20 cellular contexts compared by ENCODE assay signal in the genomic region with DNA sequence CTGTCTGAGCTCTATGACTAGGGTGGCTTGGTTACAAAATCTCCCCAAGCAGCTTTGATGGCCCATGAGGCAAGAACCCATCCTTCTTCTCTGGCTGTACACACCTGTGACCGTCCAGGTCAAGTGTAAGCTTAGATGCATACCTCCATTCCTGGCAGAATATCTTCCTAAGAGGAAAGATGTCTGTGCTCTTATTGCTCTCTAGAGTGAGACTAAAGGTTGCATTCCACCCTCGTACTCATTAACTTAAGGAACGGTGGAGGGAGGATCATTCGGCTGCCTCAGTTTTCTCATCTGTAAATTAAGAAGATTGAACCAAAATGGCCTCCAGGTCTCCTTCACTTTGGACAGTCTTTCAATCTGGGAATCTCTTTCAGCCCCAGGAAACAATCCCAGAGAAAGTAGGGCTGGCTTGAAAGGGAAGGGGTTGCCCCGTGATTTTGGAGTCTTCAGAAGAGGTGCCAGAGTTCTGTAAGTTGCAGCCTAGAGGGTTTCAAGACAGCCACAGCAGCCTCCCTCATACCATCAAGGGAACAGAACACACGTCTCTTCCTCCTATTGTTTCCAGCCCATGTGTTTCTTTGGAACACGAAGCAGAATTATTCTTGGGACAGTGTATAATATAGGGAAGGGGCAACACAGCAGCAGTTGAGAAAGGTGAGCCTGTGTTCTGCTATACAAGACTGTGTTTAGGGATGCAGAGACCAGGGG. TPM values are rescaled to one million over a fixed set of nuclear protein-coding genes. Genes with fewer than 3 reads are reported as not detected.
DNase-seq lines count a peak whose midpoint lies in the region; ATAC-seq and TF ChIP-seq lines count a peak whose summit lies in the region.
"Had no signal": no experiment of that assay in that cellular context is flagged by ENCODE, and none has a peak within 500 bp of the region (broad histone marks: within the 10 kb centered on the region; RNA-seq: fewer than 3 reads in every experiment).

No MANE protein-coding gene starts in this region.

- H3K4me3 ChIP-seq in Panc1 (ENCODE audit: low read depth in 2 of 2, low read length in 2 of 2) (no peak overlapping the region), iPS-15b (ENCODE audit: low read depth, low read length) (peak overlapping the region; percentile 33)
- H3K4me3 ChIP-seq: adrenal gland had no signal

- H3K27me3 Mint-ChIP-seq in nephron progenitor cell (ENCODE audit: low read depth, poor library complexity) = no peaks in the 10 kb centered on the region
- H3K27me3 Mint-ChIP-seq in type B pancreatic cell = peaks cover 41% of the 10 kb centered on the region
- H3K27me3 Mint-ChIP-seq in T-cell = peaks cover 4 to 45% of the 10 kb centered on the region in 2 donors

- H3K4me1 ChIP-seq in Panc1 (ENCODE audit: control insufficient read depth, insufficient read depth, low read length) (peaks cover 70% of the 10 kb centered on the region), iPS-15b (ENCODE audit: control insufficient read depth, insufficient read depth, low read length) (no peaks in the 10 kb centered on the region)

- DNase-seq in Panc1 (ENCODE audit: low read depth, low spot score) (no peak), nephron progenitor cell (no peak), type B pancreatic cell (ENCODE audit: extremely low spot score, unreplicated experiment) (no peak), T-cell (no peak), LoVo (ENCODE audit: low spot score) (no peak)
- DNase-seq in activated CD4-positive, alpha-beta T cell treated with anti-CD3 and anti-CD28 coated beads, Interleukin-2, amount 50 U/mL, for 4 hours = no peak
- DNase-seq: activated CD4-positive, alpha-beta T cell treated with anti-CD3 and anti-CD28 coated beads, Interleukin-2, amount 10 ng/mL, durations not matched to agents 24 days and 14 days; activated CD8-positive, alpha-beta memory T cell treated with anti-CD3 and anti-CD28 coated beads, Interleukin-2, amount 50 U/mL, for 48 hours; activated gamma-delta T cell; AML-193; caudate nucleus; head of caudate nucleus; NCI-H1417; NCI-H2171; Right ventricle myocardium superior; T-helper 1 cell had no signal

- CTCF ChIA-PET in Panc1 (lab: Charles Lee) = no interaction called here
- CTCF ChIA-PET in T-cell (lab: Charles Lee) = no interaction called here

- H3K9me3 ChIP-seq in Panc1 (ENCODE audit: control insufficient read depth, insufficient read depth, low read depth, low read length) = no peaks in the 10 kb centered on the region
- no peaks in the 10 kb centered on the region for H3K9me3 ChIP-seq in iPS-15b (ENCODE audit: control insufficient read depth, insufficient read depth, low read length)
- H3K9me3 ChIP-seq: adrenal gland had no signal

- ATAC-seq in Panc1 (no peak), T-cell (replicated peaks in 1 of 4) (no peak)

- H3K36me3 Mint-ChIP-seq in nephron progenitor cell (ENCODE audit: low read depth) (peaks cover 57% of the 10 kb centered on the region), type B pancreatic cell (peaks cover 43% of the 10 kb centered on the region), T-cell (no peaks in the 10 kb centered on the region)

- H3K36me3 ChIP-seq in Panc1 (ENCODE audit: control insufficient read depth, insufficient read depth, low read length) = no peaks in the 10 kb centered on the region
- no peaks in the 10 kb centered on the region for H3K36me3 ChIP-seq in iPS-15b (ENCODE audit: control insufficient read depth, insufficient read depth, low read length)
- H3K36me3 ChIP-seq: adrenal gland had no signal

- H3K4me1 Mint-ChIP-seq in nephron progenitor cell (peaks cover 95% of the 10 kb centered on the region), type B pancreatic cell (ENCODE audit: unreplicated experiment) (peaks cover 62% of the 10 kb centered on the region), T-cell (peaks cover 0 to 1% (median 0%) of the 10 kb centered on the region in 3 donors)
- H3K4me1 Mint-ChIP-seq: activated CD4-positive, alpha-beta T cell treated with anti-CD3 and anti-CD28 coated beads, Interleukin-2, amount 10 ng/mL, durations not matched to agents 24 days and 14 days; memory B cell had no signal

- BruUV-seq in Panc1 (replicated peaks; lab: Mats Ljungman, UMichigan) = no TSS peak

- no peak for TF ChIP-seq CTCF in Panc1 (IDR thresholded peaks at IDR 0.05)
- TF ChIP-seq CTCF in nephron progenitor cell (IDR thresholded peaks at IDR 0.05) = no peak
- no peak for TF ChIP-seq CTCF in type B pancreatic cell (conservative IDR thresholded peaks at IDR 0.05)

- H3K27ac Mint-ChIP-seq in nephron progenitor cell (peak overlapping the region; percentile 100), type B pancreatic cell (peak overlapping the region; percentile 99), T-cell (no peak overlapping the region)
- H3K27ac Mint-ChIP-seq: activated CD4-positive, alpha-beta T cell treated with anti-CD3 and anti-CD28 coated beads, Interleukin-2, amount 10 ng/mL, durations not matched to agents 24 days and 14 days; memory B cell had no signal

- H3K27me3 ChIP-seq in Panc1 (ENCODE audit: control insufficient read depth, insufficient read depth, low read length) (no peaks in the 10 kb centered on the region), iPS-15b (ENCODE audit: control insufficient read depth, insufficient read depth, low read length) (peaks cover 99% of the 10 kb centered on the region)
- H3K27me3 ChIP-seq: adrenal gland had no signal

- no peak overlapping the region for H3K9ac ChIP-seq in iPS-15b (ENCODE audit: low read depth, low read length)

- intact Hi-C loops in Panc1 (cut with micrococcal nuclease; ENCODE audit: unreplicated experiment) = no loop called here

- peak overlapping the region; percentile 99 for H3K27ac ChIP-seq in Panc1 (ENCODE audit: low read length)

- in situ Hi-C loops in Panc1 (cut with HindIII; ENCODE audit: low pct_unique_long_range_greater_than_20kb, low sequenced_read_pairs) = no loop called here

- H3K9me3 Mint-ChIP-seq in nephron progenitor cell (no peaks in the 10 kb centered on the region), type B pancreatic cell (no peaks in the 10 kb centered on the region), T-cell (no peaks in the 10 kb centered on the region)
- H3K9me3 Mint-ChIP-seq: activated CD4-positive, alpha-beta T cell treated with anti-CD3 and anti-CD28 coated beads, Interleukin-2, amount 10 ng/mL, durations not matched to agents 24 days and 14 days had no signal

- POLR2A ChIA-PET in Panc1 (lab: Charles Lee) = no interaction called here
- POLR2A ChIA-PET in T-cell (lab: Charles Lee) = no interaction called here

- H3K4me3 Mint-ChIP-seq in nephron progenitor cell = peak overlapping the region; percentile 98
- peak overlapping the region; percentile 91 for H3K4me3 Mint-ChIP-seq in type B pancreatic cell
- no peak overlapping the region for H3K4me3 Mint-ChIP-seq in T-cell
- H3K4me3 Mint-ChIP-seq: activated CD4-positive, alpha-beta T cell treated with anti-CD3 and anti-CD28 coated beads, Interleukin-2, amount 10 ng/mL, durations not matched to agents 24 days and 14 days; memory B cell had no signal

RNA-seq across cellular contexts. Expression of a gene that starts 5.4 kb away (rescaled TPM):
- 0.39 TPM for total RNA-seq in Panc1 (2021; ENCODE audit: unreplicated experiment)
- polyA plus RNA-seq in Panc1 (2012; ENCODE audit: insufficient read length) = 0.45 TPM
- total RNA-seq in type B pancreatic cell (ENCODE audit: low replicate concordance) = 28.5 and 37.6 TPM in 2 replicates
- total RNA-seq in T-cell = under 1 TPM in 3 of 5 donors, not detected in 2; 0.25 to 0.38 (median 0.36) TPM
- total RNA-seq: activated CD4-positive, alpha-beta T cell treated with anti-CD3 and anti-CD28 coated beads, Interleukin-2, amount 10 ng/mL, durations not matched to agents 24 days and 14 days had no signal
- polyA plus RNA-seq: neural cell had no signal

RNA-seq across cellular contexts. Expression of a gene that starts 18.3 kb away (rescaled TPM):
- total RNA-seq in Panc1 (2021; ENCODE audit: unreplicated experiment) (3.9 TPM), type B pancreatic cell (ENCODE audit: low replicate concordance) (55.0 and 77.7 TPM in 2 replicates), T-cell (under 1 TPM in 2 of 5 donors, not detected in 3; 0.18 to 0.32 TPM)
- polyA plus RNA-seq in Panc1 (2012; ENCODE audit: insufficient read length) = 3.0 TPM
- total RNA-seq: activated CD4-positive, alpha-beta T cell treated with anti-CD3 and anti-CD28 coated beads, Interleukin-2, amount 10 ng/mL, durations not matched to agents 24 days and 14 days had no signal
- polyA plus RNA-seq: neural cell had no signal

RNA-seq across cellular contexts. Expression of a gene that starts 22.4 kb away (rescaled TPM):
- total RNA-seq in Panc1 (2021; ENCODE audit: unreplicated experiment) (3.3 TPM), type B pancreatic cell (ENCODE audit: low replicate concordance) (4.2 and 10.9 TPM in 2 replicates), T-cell (under 1 TPM in 2 of 5 donors, not detected in 3; 0.50 to 0.65 TPM)
- 4.8 TPM for polyA plus RNA-seq in Panc1 (2012; ENCODE audit: insufficient read length)
- total RNA-seq: activated CD4-positive, alpha-beta T cell treated with anti-CD3 and anti-CD28 coated beads, Interleukin-2, amount 10 ng/mL, durations not matched to agents 24 days and 14 days; Right ventricle myocardium superior had no signal
- polyA plus RNA-seq: neural cell had no signal

RNA-seq across cellular contexts. Expression of a gene that starts 22.7 kb away (rescaled TPM):
- 2.9 TPM for total RNA-seq in Panc1 (2021; ENCODE audit: unreplicated experiment)
- 0.84 TPM for polyA plus RNA-seq in Panc1 (2012; ENCODE audit: insufficient read length)
- total RNA-seq in type B pancreatic cell (ENCODE audit: low replicate concordance) = 7.7 and 26.8 TPM in 2 replicates
- not detected for total RNA-seq in T-cell
- total RNA-seq: activated CD4-positive, alpha-beta T cell treated with anti-CD3 and anti-CD28 coated beads, Interleukin-2, amount 10 ng/mL, durations not matched to agents 24 days and 14 days had no signal
- polyA plus RNA-seq: neural cell had no signal

RNA-seq across cellular contexts. Expression of a gene that starts 27.2 kb away (rescaled TPM):
- 30.2 TPM for total RNA-seq in Panc1 (2021; ENCODE audit: unreplicated experiment)
- 16.4 TPM for polyA plus RNA-seq in Panc1 (2012; ENCODE audit: insufficient read length)
- total RNA-seq in type B pancreatic cell (ENCODE audit: low replicate concordance) = 40.5 and 92.8 TPM in 2 replicates
- total RNA-seq in T-cell = 1 to 10 TPM in 1 of 5 donors, under 1 TPM in 1, not detected in 3; 0.79 to 1.4 TPM
- total RNA-seq: activated CD4-positive, alpha-beta T cell treated with anti-CD3 and anti-CD28 coated beads, Interleukin-2, amount 10 ng/mL, durations not matched to agents 24 days and 14 days had no signal
- polyA plus RNA-seq: neural cell had no signal

Comparison
In these comparisons a context has a peak if more than half of its experiments do, and no peak if none do; other contexts are left out.
1. H3K27ac Mint-ChIP-seq: peak in nephron progenitor cell (single experiment) and type B pancreatic cell (single experiment); none in T-cell (0 of 2).
2. H3K4me3 Mint-ChIP-seq: peak in nephron progenitor cell (single experiment) and type B pancreatic cell (single experiment); none in T-cell (0 of 3).
3. RNA of a gene that starts 5.4 kb away (total RNA-seq): 28.5 to 37.6 TPM in type B pancreatic cell; 0.39 TPM in Panc1 (single experiment) and 0.25 to 0.38 TPM in T-cell; every median in the first group is over 10 times any median in the second.
4. RNA of a gene that starts 18.3 kb away (total RNA-seq): 55.0 to 77.7 TPM in type B pancreatic cell; 3.9 TPM in Panc1 (single experiment) and 0.18 to 0.32 TPM in T-cell; every median in the first group is over 10 times any median in the second.